Comparison of ENCODE assay signal across 8 cellular contexts in the genomic region with DNA sequence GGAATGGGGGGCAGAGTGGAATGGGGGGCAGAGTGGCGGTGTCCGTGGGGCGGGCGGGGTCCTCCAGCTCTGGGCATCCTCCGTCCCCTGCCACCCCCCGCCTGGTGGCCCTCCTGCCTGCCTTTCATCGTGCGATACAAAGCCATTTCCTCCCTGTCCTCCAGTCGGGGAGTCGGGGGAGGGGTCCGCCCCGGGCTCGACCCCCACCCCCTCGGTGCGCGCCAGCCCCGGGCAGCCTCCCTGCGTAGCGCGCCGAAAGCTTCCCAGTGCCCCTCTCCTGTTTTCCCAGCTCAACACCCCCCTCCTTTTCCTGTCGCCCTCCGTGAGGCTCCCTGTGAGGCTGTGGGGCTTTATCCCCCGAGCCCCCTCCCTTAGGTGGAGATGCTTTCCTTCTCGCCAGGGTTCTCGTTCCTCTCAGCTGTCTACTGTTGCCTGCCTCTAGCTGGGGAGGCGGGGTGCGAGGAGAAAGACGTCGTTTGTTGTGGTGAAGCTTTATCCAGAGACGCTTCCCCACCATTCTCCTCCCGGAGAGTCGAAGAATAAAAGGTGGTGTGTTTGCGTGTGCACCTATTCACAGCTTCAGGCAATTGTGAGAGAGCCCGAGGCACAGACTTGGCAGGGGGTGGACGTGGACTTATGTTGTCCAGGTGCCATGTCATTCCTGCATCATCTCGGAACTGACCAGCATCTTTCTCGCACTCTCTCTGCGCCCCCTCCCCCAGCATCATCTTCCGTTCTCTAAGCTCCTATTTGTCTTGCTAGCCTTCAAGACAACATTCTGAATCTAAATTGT. TPM values are rescaled to one million over a fixed set of nuclear protein-coding genes. Genes with fewer than 3 reads are reported as not detected.
A peak's percentile ranks its signal among the peaks of the same experiment; 100 is the strongest.
DNase-seq lines count a peak whose midpoint lies in the region; ATAC-seq and TF ChIP-seq lines count a peak whose summit lies in the region.

No MANE protein-coding gene starts in this region.

- H3K9ac ChIP-seq in BLaER1 treated with 17β-estradiol and CSF1 and Interleukin-3, amounts not matched to agents 10 nM and 100 nM: peak overlapping the region in 7 of 11 experiments; percentile 34 to 60 (median 44); a peak in 8 of 22 replicates
- peak overlapping the region; percentile 46 for H3K9ac ChIP-seq in HCT116 (ENCODE audit: low read length)

- no peak for TF ChIP-seq EP300 in esophagus muscularis mucosa (IDR thresholded peaks at IDR 0.05)

- peaks cover 12 to 33% (median 23%) of the 10 kb centered on the region in 11 experiments for H3K27me3 ChIP-seq in BLaER1 treated with 17β-estradiol and CSF1 and Interleukin-3, amounts not matched to agents 10 nM and 100 nM
- H3K27me3 ChIP-seq in HCT116 (ENCODE audit: insufficient read depth, low read length) (0 out of 2 replicates have a peak, but pooled peaks cover 4% of the 10 kb centered on the region), esophagus muscularis mucosa (no peaks in the 10 kb centered on the region), uterus (no peaks in the 10 kb centered on the region)

- peak overlapping the region; percentile 52 to 71 (median 60) for H3K4me3 ChIP-seq in BLaER1 treated with 17β-estradiol and CSF1 and Interleukin-3, amounts not matched to agents 10 nM and 100 nM
- H3K4me3 ChIP-seq in HCT116 (replicated peaks in 1 of 2; ENCODE audit: low read depth in 1 of 2, low read length in 2 of 2): peak overlapping the region; percentile 58 to 61
- H3K4me3 ChIP-seq in esophagus muscularis mucosa: peak overlapping the region; percentile 75 to 87 (median 84)
- peak overlapping the region; percentile 50 to 54 for H3K4me3 ChIP-seq in uterus

- peak overlapping the region; percentile 93 for H3K4me3 Mint-ChIP-seq in natural killer cell

- peaks cover 7 to 16% (median 12%) of the 10 kb centered on the region in 11 experiments; a peak in 17 of 22 replicates for H3K9me3 ChIP-seq in BLaER1 treated with 17β-estradiol and CSF1 and Interleukin-3, amounts not matched to agents 10 nM and 100 nM (replicated peaks in 1 of 11)
- no peaks in the 10 kb centered on the region for H3K9me3 ChIP-seq in HCT116 (ENCODE audit: control insufficient read depth in 1 of 2, insufficient read depth in 1 of 2, low read depth in 1 of 2, low read length in 2 of 2)
- peaks cover 0 to 5% (median 0%) of the 10 kb centered on the region in 4 donors for H3K9me3 ChIP-seq in esophagus muscularis mucosa
- H3K9me3 ChIP-seq in uterus: no peaks in the 10 kb centered on the region

- H3K27me3 Mint-ChIP-seq in natural killer cell (ENCODE audit: low read depth in 2 of 2): peaks cover 19 to 45% of the 10 kb centered on the region in 2 donors

- no peak for TF ChIP-seq CTCF in HCT116 (IDR thresholded peaks at IDR 0.05 in 2 of 3, conservative IDR thresholded peaks at IDR 0.05 in 1 of 3; ENCODE audit: borderline replicate concordance in 1 of 3, insufficient read depth in 1 of 3, low read depth in 2 of 3, low read length in 2 of 3)
- TF ChIP-seq CTCF in esophagus muscularis mucosa (IDR thresholded peaks at IDR 0.05): no peak
- no peak for TF ChIP-seq CTCF in natural killer cell (IDR thresholded peaks at IDR 0.05)
- no peak for TF ChIP-seq CTCF in uterus (IDR thresholded peaks at IDR 0.05)

- H2AFZ ChIP-seq in HCT116 (ENCODE audit: low read depth, low read length, poor library complexity, severe bottlenecking): no peak overlapping the region

- peak overlapping the region; percentile 75 to 91 (median 85) for H3K4me2 ChIP-seq in BLaER1 treated with 17β-estradiol and CSF1 and Interleukin-3, amounts not matched to agents 10 nM and 100 nM
- peak overlapping the region; percentile 84 for H3K4me2 ChIP-seq in HCT116 (ENCODE audit: low read length)

- TF ChIP-seq POLR2A in HCT116 (IDR thresholded peaks at IDR 0.05; ENCODE audit: borderline replicate concordance, extremely low read depth, insufficient read depth, insufficient read length) (no peak), esophagus muscularis mucosa (IDR thresholded peaks at IDR 0.05; ENCODE audit: low read depth) (no peak), uterus (IDR thresholded peaks at IDR 0.05) (no peak)

- H3K27ac Mint-ChIP-seq in natural killer cell: peak overlapping the region; percentile 27 to 85

- no peak for TF ChIP-seq RAD21 in HCT116 (IDR thresholded peaks at IDR 0.05; ENCODE audit: low read depth)

- RAD21 ChIA-PET in HCT116 (lab: Charles Lee; ENCODE audit: low non-redundant PET in 1 of 2, low total read pairs in 2 of 2, uncharacterized antibody in 2 of 2, unreplicated experiment in 2 of 2): interaction anchor here in 1 of 2 experiments (1.2 kb wide), 1 partner anchor 142 kb away, joined by 3 read pairs; no protein-coding TSS in a partner anchor

- intact Hi-C loops in HCT116 (cut with micrococcal nuclease): no loop called here
- intact Hi-C loops in esophagus muscularis mucosa (cut with DNase I): no loop called here
- intact Hi-C loops in natural killer cell (cut with micrococcal nuclease): loop anchor here (1.0 to 5.0 kb wide), 3 partner anchors 35 to 691 kb away; a partner anchor contains a TSS
- intact Hi-C loops in uterus (cut with DNase I; ENCODE audit: low total_unique reads): no loop called here

- no peaks in the 10 kb centered on the region for H3K36me3 Mint-ChIP-seq in natural killer cell

- H3K9me2 ChIP-seq in HCT116 (ENCODE audit: insufficient read depth): no peaks in the 10 kb centered on the region

- POLR2A ChIA-PET in HCT116 (lab: Charles Lee): interaction anchor here (1.1 kb wide), 1 partner anchor 11 kb away, joined by 3 read pairs; no protein-coding TSS in a partner anchor

- BruUV-seq in HCT116 (replicated peaks; lab: Mats Ljungman, UMichigan): no TSS peak

- ATAC-seq in HCT116 (no peak), natural killer cell (no peak)

- no peaks in the 10 kb centered on the region for H3K9me3 Mint-ChIP-seq in natural killer cell

- H4K20me1 ChIP-seq in BLaER1 treated with 17β-estradiol and CSF1 and Interleukin-3, amounts not matched to agents 10 nM and 100 nM: no peaks in the 10 kb centered on the region
- no peaks in the 10 kb centered on the region for H4K20me1 ChIP-seq in HCT116 (ENCODE audit: insufficient read depth)

- no peak overlapping the region for H3K27ac ChIP-seq in BLaER1 treated with 17β-estradiol and CSF1 and Interleukin-3, amounts not matched to agents 10 nM and 100 nM
- no peak overlapping the region; the same call in 1 of the 2 replicates for H3K27ac ChIP-seq in HCT116 (ENCODE audit: low read depth, low read length)
- H3K27ac ChIP-seq in esophagus muscularis mucosa (replicated peaks in 1 of 4): peak overlapping the region; percentile 68 to 83 (median 74)
- peak overlapping the region; percentile 60 to 65 for H3K27ac ChIP-seq in uterus

- no peak for DNase-seq in HCT116 (ENCODE audit: low read depth, low spot score)
- DNase-seq in activated CD4-positive, alpha-beta T cell treated with anti-CD3 and anti-CD28 coated beads, Interleukin-2, amount 50 U/mL, for 1 hour: peak; percentile 6
- no peak for DNase-seq in esophagus muscularis mucosa (ENCODE audit: extremely low spot score)
- no peak for DNase-seq in natural killer cell
- peak; percentile 18 to 22 for DNase-seq in uterus
- no peak for DNase-seq in middle frontal gyrus (ENCODE audit: extremely low spot score, low spot score)
- DNase-seq in NCI-H128 (lab: John Stamatoyannopoulos, UW; ENCODE audit: unreplicated experiment): no peak

- H3K4me1 ChIP-seq in BLaER1 treated with 17β-estradiol and CSF1 and Interleukin-3, amounts not matched to agents 10 nM and 100 nM: peaks cover 0 to 12% (median 9%) of the 10 kb centered on the region in 10 experiments; a peak in 11 of 20 replicates
- peaks cover 0 to 18% of the 10 kb centered on the region in 2 experiments; a peak in 2 of 4 replicates for H3K4me1 ChIP-seq in HCT116 (ENCODE audit: control insufficient read depth in 1 of 2, insufficient read depth in 2 of 2, low read length in 2 of 2)
- H3K4me1 ChIP-seq in esophagus muscularis mucosa: peaks cover 7 to 26% (median 23%) of the 10 kb centered on the region in 4 donors
- H3K4me1 ChIP-seq in uterus: no peaks in the 10 kb centered on the region

- 3% methylated on average over 31 of the region's 40 CpGs for WGBS in esophagus muscularis mucosa

- CTCF ChIA-PET in HCT116 (lab: Charles Lee): interaction anchor here (1.0 to 1.2 kb wide), 2 partner anchors 41 to 140 kb away, joined by 3 to 5 read pairs; no protein-coding TSS in a partner anchor

- no peaks in the 10 kb centered on the region for H3K79me2 ChIP-seq in HCT116 (ENCODE audit: insufficient read depth, low read length)

- peaks cover 18 to 24% of the 10 kb centered on the region in 2 donors for H3K4me1 Mint-ChIP-seq in natural killer cell

- H3K36me3 ChIP-seq in BLaER1 treated with 17β-estradiol and CSF1 and Interleukin-3, amounts not matched to agents 10 nM and 100 nM: no peaks in the 10 kb centered on the region
- no peaks in the 10 kb centered on the region for H3K36me3 ChIP-seq in HCT116 (ENCODE audit: control insufficient read depth in 1 of 2, insufficient read depth in 2 of 2, low read length in 2 of 2)
- no peaks in the 10 kb centered on the region for H3K36me3 ChIP-seq in esophagus muscularis mucosa
- H3K36me3 ChIP-seq in uterus: no peaks in the 10 kb centered on the region

TF ChIP-seq in HCT116, 20 proteins besides CTCF, POLR2A, EP300 and RAD21 (continues in another document):
- no peak for TF ChIP-seq EZH2phosphoT487 (IDR thresholded peaks at IDR 0.05; ENCODE audit: borderline replicate concordance)
- TF ChIP-seq ZFX (IDR thresholded peaks at IDR 0.05): no peak
- TF ChIP-seq EGR1 (IDR thresholded peaks at IDR 0.05; ENCODE audit: low read depth): no peak
- TF ChIP-seq JUND (IDR thresholded peaks at IDR 0.05): no peak
- no peak for TF ChIP-seq ZNF274 (IDR thresholded peaks at IDR 0.05; ENCODE audit: low read depth, low read length)
- TF ChIP-seq, protein P1, sequence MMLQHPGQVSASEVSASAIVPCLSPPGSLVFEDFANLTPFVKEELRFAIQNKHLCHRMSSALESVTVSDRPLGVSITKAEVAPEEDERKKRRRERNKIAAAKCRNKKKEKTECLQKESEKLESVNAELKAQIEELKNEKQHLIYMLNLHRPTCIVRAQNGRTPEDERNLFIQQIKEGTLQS (IDR thresholded peaks at IDR 0.05): no peak
- TF ChIP-seq TCF7L2 (IDR thresholded peaks at IDR 0.05; ENCODE audit: borderline replicate concordance, extremely low read depth, insufficient read depth, insufficient read length): no peak

RNA-seq across cellular contexts. Expression of a gene that starts 0.8 kb away (rescaled TPM):
- total RNA-seq in HCT116 (2021; ENCODE audit: unreplicated experiment) (3.1 TPM), esophagus muscularis mucosa (1 to 10 TPM; 3.3 to 6.4 (median 3.9) TPM), natural killer cell (1 to 10 TPM; 2.5 to 3.3 (median 2.8) TPM), uterus (10 to 100 TPM in 3 of 4 donors, 1 to 10 TPM in 1; 4.7 to 49.2 (median 14.6) TPM)
- 0.77 and 1.3 TPM in 2 replicates for polyA plus RNA-seq in HCT116 (2012)

Comparison
In these comparisons a context has a peak if more than half of its experiments do, and no peak if none do; other contexts are left out.
1. H3K27ac ChIP-seq: peak in esophagus muscularis mucosa (4 of 4) and uterus (2 of 2); none in BLaER1 treated with 17β-estradiol and CSF1 and Interleukin-3, amounts not matched to agents 10 nM and 100 nM (0 of 11) and HCT116 (single experiment).
2. DNase-seq: peak in activated CD4-positive, alpha-beta T cell treated with anti-CD3 and anti-CD28 coated beads, Interleukin-2, amount 50 U/mL, for 1 hour (single experiment) and uterus (2 of 2); none in HCT116 (single experiment), esophagus muscularis mucosa (single experiment), natural killer cell (single experiment), middle frontal gyrus (single experiment) and NCI-H128 (single experiment).
3. Peak in every context shown above with its lines, with median percentiles within 50 percentile points of each other: H3K4me3 ChIP-seq.